8 cellular contexts compared by ENCODE assay signal in genomic region chr22:20238567-20239062, GRCh38. TPM values are rescaled to one million over a fixed set of nuclear protein-coding genes. Genes with fewer than 3 reads are reported as not detected.
DNase-seq lines count a peak whose midpoint lies in the region; ATAC-seq and TF ChIP-seq lines count a peak whose summit lies in the region.

No MANE protein-coding gene starts in this region.

- peak; percentile 27 for DNase-seq in NCI-H2196 (lab: John Stamatoyannopoulos, UW; ENCODE audit: unreplicated experiment)
- no peak for DNase-seq in NCI-H2196 treated with DMSO at 0.1 percent for 48 hours (lab: John Stamatoyannopoulos, UW; ENCODE audit: unreplicated experiment)
- peak; percentile 53 for DNase-seq in HT1080 (ENCODE audit: low read depth)
- DNase-seq in T-cell: peak in 27 of 34 experiments; percentile 15 to 65 (median 30)
- peak in 1 of 2 donors; percentile 66 for DNase-seq in left lung
- peak; percentile 77 for DNase-seq in stomach

- ATAC-seq in T-cell (replicated peaks in 1 of 4) (peak; percentile 41 to 63 (median 53)), left lung (peak; percentile 84), HG02970 (IDR thresholded peaks at IDR 0.05; ENCODE audit: low FRiP score, unreplicated experiment) (no peak)

- no peaks in the 10 kb centered on the region for H3K36me3 Mint-ChIP-seq in T-cell
- H3K36me3 Mint-ChIP-seq in brain: no peaks in the 10 kb centered on the region

- no peak for TF ChIP-seq EP300 in stomach (IDR thresholded peaks at IDR 0.05)

- no peak for TF ChIP-seq POLR2A in stomach (IDR thresholded peaks at IDR 0.05)

- peaks cover 12 to 43% of the 10 kb centered on the region in 2 donors for H3K4me1 ChIP-seq in left lung
- peaks cover 6 to 51% (median 28%) of the 10 kb centered on the region in 4 donors for H3K4me1 ChIP-seq in stomach

- no peak overlapping the region for H3K27ac ChIP-seq in left lung
- H3K27ac ChIP-seq in stomach: peak overlapping the region in 4 of 5 donors; percentile 3 to 49 (median 35)

- H3K36me3 ChIP-seq in left lung: peaks cover 0 to 12% of the 10 kb centered on the region in 2 donors
- H3K36me3 ChIP-seq in stomach: no peaks in the 10 kb centered on the region

- H3K4me3 ChIP-seq in left lung (no peak overlapping the region), stomach (no peak overlapping the region)

- TF ChIP-seq CTCF in brain (conservative IDR thresholded peaks at IDR 0.05): peak; percentile 56 to 74
- TF ChIP-seq CTCF in left lung (IDR thresholded peaks at IDR 0.05): peak; percentile 47 to 51
- peak in 5 of 7 experiments; percentile 35 to 81 (median 56) for TF ChIP-seq CTCF in stomach (IDR thresholded peaks at IDR 0.05)

- CTCF ChIA-PET in T-cell (lab: Charles Lee): interaction anchor here in 1 of 2 donors (1.8 kb wide), 1 partner anchor 81 kb away, joined by 4 read pairs; the partner anchor contains the start of gene DGCR6L

- H3K27ac Mint-ChIP-seq in T-cell: peak overlapping the region; percentile 89 to 90
- peak overlapping the region in 3 of 5 experiments; percentile 80 to 96 (median 86) for H3K27ac Mint-ChIP-seq in brain

- H3K4me3 Mint-ChIP-seq in T-cell (peak overlapping the region in 1 of 3 donors; percentile 45), brain (no peak overlapping the region)

- H3K9me3 Mint-ChIP-seq in T-cell (no peaks in the 10 kb centered on the region), brain (peaks cover 0 to 3% (median 0%) of the 10 kb centered on the region in 5 experiments)

- no peaks in the 10 kb centered on the region for H3K9me3 ChIP-seq in left lung
- no peaks in the 10 kb centered on the region for H3K9me3 ChIP-seq in stomach

- whole genome bisulfite sequencing in stomach, 5 donors: 39 to 61% (median 52%) methylated on average over 2 to 8 of the region's 8 CpGs

- no peaks in the 10 kb centered on the region for H3K27me3 ChIP-seq in left lung
- no peaks in the 10 kb centered on the region for H3K27me3 ChIP-seq in stomach

- H3K4me1 Mint-ChIP-seq in T-cell (peaks cover 26 to 45% (median 34%) of the 10 kb centered on the region in 3 donors), brain (peaks cover 82% of the 10 kb centered on the region)

- intact Hi-C loops in left lung (cut with DNase I) (no loop called here), stomach (cut with DNase I; ENCODE audit: low total_unique reads) (no loop called here)

- POLR2A ChIA-PET in T-cell (lab: Charles Lee): no interaction called here

- no peaks in the 10 kb centered on the region for H3K27me3 Mint-ChIP-seq in T-cell
- H3K27me3 Mint-ChIP-seq in brain: no peaks in the 10 kb centered on the region

RNA-seq across cellular contexts. Expression of gene RTN4R, which starts 29.5 kb away (rescaled TPM):
- total RNA-seq in HT1080 (2014; rRNA removed; shearing (Covaris generic)): 2.7 and 4.9 TPM in 2 replicates
- polyA plus RNA-seq in HT1080 (2015; cell fraction: cytosol; rRNA removed): 2.3 and 3.1 TPM in 2 replicates
- polyA plus RNA-seq in HT1080 (2015; cell fraction: nucleus; rRNA removed): 1.0 and 1.5 TPM in 2 replicates
- total RNA-seq in T-cell (1 to 10 TPM in 3 of 5 donors, under 1 TPM in 2; 0.33 to 4.1 (median 2.5) TPM), left lung (10 to 100 TPM in 1 of 2 donors, 1 to 10 TPM in 1; 8.9 to 10.9 TPM), stomach (1 to 10 TPM in 1 of 5 donors, under 1 TPM in 1, not detected in 3; 0.92 to 1.7 TPM)
- polyA plus RNA-seq in brain (ENCODE audit: insufficient read depth, low read depth, low replicate concordance) (21.3 TPM), stomach (1 to 10 TPM; 1.4 to 2.2 (median 2.0) TPM)

Comparison
In these comparisons a context has a peak if more than half of its experiments do, and no peak if none do; other contexts are left out.
1. H3K27ac ChIP-seq: peak in stomach (4 of 5); none in left lung (0 of 2).
2. Peak in every context shown above with its lines, with median percentiles within 50 percentile points of each other: CTCF ChIP-seq.